ENCODE assay signal across 10 cellular contexts in genomic region chr1:16861832-16862245, GRCh38. TPM values are rescaled to one million over a fixed set of nuclear protein-coding genes. Genes with fewer than 3 reads are reported as not detected.
DNase-seq lines count a peak whose midpoint lies in the region; ATAC-seq, FAIRE-seq and TF ChIP-seq lines count a peak whose summit lies in the region.
"Not testable (repeated sequence)": the region's sequence is repeated elsewhere in the genome, so short reads cannot be mapped to it uniquely, and the experiment has no call there.
"Had no signal": no experiment of that assay in that cellular context is flagged by ENCODE, and none has a peak within 500 bp of the region (broad histone marks: within the 10 kb centered on the region; RNA-seq: fewer than 3 reads in every experiment).

No MANE protein-coding gene starts in this region.

- peak; percentile 75 for ATAC-seq in RWPE2 (ENCODE audit: low read depth)
- ATAC-seq in activated CD8-positive, alpha-beta T cell treated with anti-CD3 and anti-CD28 coated beads for 36 hours, result peak; percentile 56

- POLR2A ChIA-PET in activated CD8-positive, alpha-beta T cell treated with anti-CD3 and anti-CD28 coated beads for 36 hours (lab: Charles Lee), result not testable (repeated sequence)

- not testable (repeated sequence) for H3K4me3 Mint-ChIP-seq in activated CD8-positive, alpha-beta T cell treated with anti-CD3 and anti-CD28 coated beads for 36 hours

- not testable (repeated sequence) for H3K4me1 Mint-ChIP-seq in activated CD8-positive, alpha-beta T cell treated with anti-CD3 and anti-CD28 coated beads for 36 hours (ENCODE audit: low read depth)

- FAIRE-seq in G401.6 (lab: Jason Lieb, UNC), result peak; percentile 97

- H3K4me1 ChIP-seq in RWPE2 (ENCODE audit: insufficient read depth, poor library complexity, severe bottlenecking), result not testable (repeated sequence)

- H3K4me3 ChIP-seq in MG63; RWPE2 (ENCODE audit: severe bottlenecking); astrocyte of the spinal cord (ENCODE audit: low read depth, low read length); fibroblast of mammary gland (ENCODE audit: control insufficient read depth, low read depth, low read length): not testable (repeated sequence)

- not testable (repeated sequence) for H3K27ac ChIP-seq in RWPE2 (ENCODE audit: poor library complexity, severe bottlenecking)

- intact Hi-C loops in activated CD8-positive, alpha-beta T cell treated with anti-CD3 and anti-CD28 coated beads for 36 hours (cut with micrococcal nuclease), result not testable (repeated sequence)

- not testable (repeated sequence) for H3K27ac Mint-ChIP-seq in activated CD8-positive, alpha-beta T cell treated with anti-CD3 and anti-CD28 coated beads for 36 hours

- in situ Hi-C loops in astrocyte of the spinal cord (cut with HindIII; ENCODE audit: low sequenced_read_pairs), result not testable (repeated sequence)

- H3K27me3 Mint-ChIP-seq in activated CD8-positive, alpha-beta T cell treated with anti-CD3 and anti-CD28 coated beads for 36 hours, result not testable (repeated sequence)

- not testable (repeated sequence) for TF ChIP-seq CTCF in RWPE2 (IDR thresholded peaks at IDR 0.05; ENCODE audit: poor library complexity, severe bottlenecking); activated CD8-positive, alpha-beta T cell treated with anti-CD3 and anti-CD28 coated beads for 36 hours (IDR thresholded peaks at IDR 0.05); astrocyte of the spinal cord (IDR thresholded peaks at IDR 0.05; ENCODE audit: low read depth, low read length); fibroblast of mammary gland (conservative IDR thresholded peaks at IDR 0.05; ENCODE audit: control insufficient read depth, insufficient read depth, low read depth, low read length)

- H3K9me3 ChIP-seq in MG63; RWPE2 (ENCODE audit: severe bottlenecking): not testable (repeated sequence)

- not testable (repeated sequence) for H3K36me3 Mint-ChIP-seq in activated CD8-positive, alpha-beta T cell treated with anti-CD3 and anti-CD28 coated beads for 36 hours (ENCODE audit: low read depth)

- H3K27me3 ChIP-seq in MG63; RWPE2 (ENCODE audit: insufficient read depth, poor library complexity, severe bottlenecking): not testable (repeated sequence)

- not testable (repeated sequence) for H3K9me3 Mint-ChIP-seq in activated CD8-positive, alpha-beta T cell treated with anti-CD3 and anti-CD28 coated beads for 36 hours

- DNase-seq in A172 (ENCODE audit: low spot score), result peak; percentile 61
- DNase-seq in MG63, result peak; percentile 51
- not testable (repeated sequence) for DNase-seq in RWPE2 (ENCODE audit: low spot score)
- DNase-seq in activated CD8-positive, alpha-beta T cell treated with anti-CD3 and anti-CD28 coated beads for 36 hours, result peak; percentile 27
- DNase-seq in astrocyte of the spinal cord (ENCODE audit: low read depth, low spot score), result peak; percentile 22
- DNase-seq in fibroblast of mammary gland (ENCODE audit: low read depth), result peak; percentile 51
- DNase-seq in myocyte (ENCODE audit: low read depth), result peak; percentile 3

- not testable (repeated sequence) for H3K36me3 ChIP-seq in MG63; RWPE2 (ENCODE audit: low read depth)

- CTCF ChIA-PET in activated CD8-positive, alpha-beta T cell treated with anti-CD3 and anti-CD28 coated beads for 36 hours (lab: Charles Lee), result not testable (repeated sequence)

RNA-seq across cellular contexts. Expression of gene RNU1-2, which starts 33.9 kb away (rescaled TPM):
- under 0.01 and 255 TPM in 2 replicates for total RNA-seq in A172 (2014; rRNA removed; shearing (Covaris generic))
- not detected in 2 replicates for total RNA-seq in MG63 (2014; rRNA removed; shearing (Covaris generic); ENCODE audit: low replicate concordance)
- 1,000 to 10,000 TPM in 1 of 2 experiments, 100 to 1,000 TPM in 1; 820 to 1,043 TPM for total RNA-seq in activated CD8-positive, alpha-beta T cell treated with anti-CD3 and anti-CD28 coated beads for 36 hours
- total RNA-seq in myocyte, result not detected in 2 replicates
- polyA plus RNA-seq in myocyte (2012), result 10.5 TPM
- total RNA-seq: M059J had no signal
- polyA plus RNA-seq: psoas muscle had no signal

RNA-seq across cellular contexts. Expression of gene CROCC, which starts 59.9 kb away (rescaled TPM):
- total RNA-seq in A172 (2014; rRNA removed; shearing (Covaris generic)), result 3.4 and 5.0 TPM in 2 replicates
- total RNA-seq in MG63 (2014; rRNA removed; shearing (Covaris generic); ENCODE audit: low replicate concordance), result 18.1 and 36.9 TPM in 2 replicates
- total RNA-seq in activated CD8-positive, alpha-beta T cell treated with anti-CD3 and anti-CD28 coated beads for 36 hours, result 10 to 100 TPM; 27.7 to 28.5 TPM
- total RNA-seq in myocyte, result 10.6 and 11.8 TPM in 2 replicates
- 13.3 TPM for polyA plus RNA-seq in myocyte (2012)
